Comparison of ENCODE assay signal across 1 cellular context in genomic region chr2:241532733-241533601, GRCh38.
TF ChIP-seq lines count a peak whose summit lies in the region.

No MANE protein-coding gene starts in this region.

TF ChIP-seq in HepG2, 621 proteins besides CTCF, POLR2A, EP300 and RAD21 (continues in another document):
- TF ChIP-seq SNRNP70 (IDR thresholded peaks at IDR 0.05; ENCODE audit: low read depth, low read length) (no peak), MBNL3 (CRISPR knock-in tag; conservative IDR thresholded peaks at IDR 0.05) (no peak), ZBTB44 (CRISPR knock-in tag; IDR thresholded peaks at IDR 0.05) (no peak), ZNF281 (CRISPR knock-in tag; IDR thresholded peaks at IDR 0.05; ENCODE audit: borderline replicate concordance) (no peak), ZNF883 (CRISPR knock-in tag; IDR thresholded peaks at IDR 0.05; ENCODE audit: not compliant biosample characterization) (no peak), MED1 (CRISPR knock-in tag; IDR thresholded peaks at IDR 0.05) (no peak), ZBTB10 (CRISPR knock-in tag; IDR thresholded peaks at IDR 0.05; ENCODE audit: borderline replicate concordance) (no peak), EEA1 (CRISPR knock-in tag; IDR thresholded peaks at IDR 0.05; ENCODE audit: borderline replicate concordance) (no peak), ZNF326 (CRISPR knock-in tag; IDR thresholded peaks at IDR 0.05; ENCODE audit: borderline replicate concordance) (no peak), ZNF724P (CRISPR knock-in tag; IDR thresholded peaks at IDR 0.05; ENCODE audit: borderline replicate concordance) (no peak), DNMT1 (CRISPR knock-in tag; IDR thresholded peaks at IDR 0.05) (no peak), NONO (IDR thresholded peaks at IDR 0.05) (no peak), NONO (CRISPR knock-in tag; conservative IDR thresholded peaks at IDR 0.05) (0 out of 2 replicates have a peak, but pooled peaks have one; percentile 34), KDM3A (CRISPR knock-in tag; IDR thresholded peaks at IDR 0.05; ENCODE audit: low read depth) (0 out of 2 replicates have a peak, but pooled peaks have one; percentile 40), THAP7 (CRISPR knock-in tag; IDR thresholded peaks at IDR 0.05) (0 out of 2 replicates have a peak, but pooled peaks have one; percentile 49), HMGXB3 (CRISPR knock-in tag; IDR thresholded peaks at IDR 0.05; ENCODE audit: borderline replicate concordance) (no peak), ETS1 (CRISPR knock-in tag; IDR thresholded peaks at IDR 0.05) (no peak), ZNF749 (CRISPR knock-in tag; IDR thresholded peaks at IDR 0.05; ENCODE audit: borderline replicate concordance) (no peak), STAT5B (CRISPR knock-in tag; IDR thresholded peaks at IDR 0.05) (no peak), ZBTB46 (CRISPR knock-in tag; IDR thresholded peaks at IDR 0.05; ENCODE audit: borderline replicate concordance) (0 out of 2 replicates have a peak, but pooled peaks have one; percentile 66), MTA1 (CRISPR knock-in tag; IDR thresholded peaks at IDR 0.05; ENCODE audit: borderline replicate concordance) (peak; percentile 77; the same call in 1 of the 2 replicates), ESRRA (CRISPR knock-in tag; IDR thresholded peaks at IDR 0.05; ENCODE audit: low read depth) (no peak), MZF1 (CRISPR knock-in tag; IDR thresholded peaks at IDR 0.05; ENCODE audit: borderline replicate concordance) (no peak), PHB2 (IDR thresholded peaks at IDR 0.05; ENCODE audit: partially characterized antibody) (no peak), RCOR2 (CRISPR knock-in tag; IDR thresholded peaks at IDR 0.05) (no peak), HOXD1 (CRISPR knock-in tag; IDR thresholded peaks at IDR 0.05) (no peak), U2AF1 (optimal IDR thresholded peaks at IDR 0.05; ENCODE audit: low read depth, low read length) (no peak), CHCHD3 (CRISPR knock-in tag; IDR thresholded peaks at IDR 0.05) (no peak), FOXK2 (IDR thresholded peaks at IDR 0.05) (no peak), ZNF772 (CRISPR knock-in tag; IDR thresholded peaks at IDR 0.05) (peak; percentile 62; the same call in 1 of the 2 replicates), ZNF781 (CRISPR knock-in tag; IDR thresholded peaks at IDR 0.05; ENCODE audit: borderline replicate concordance, not compliant biosample characterization) (no peak), ZKSCAN8 (CRISPR knock-in tag; IDR thresholded peaks at IDR 0.05; ENCODE audit: borderline replicate concordance) (no peak), TAF1 (CRISPR knock-in tag; IDR thresholded peaks at IDR 0.05) (no peak), ZNF12 (CRISPR knock-in tag; IDR thresholded peaks at IDR 0.05) (no peak), ZMYM2 (CRISPR knock-in tag; IDR thresholded peaks at IDR 0.05) (0 out of 2 replicates have a peak, but pooled peaks have one; percentile 14), SCMH1 (CRISPR knock-in tag; IDR thresholded peaks at IDR 0.05; ENCODE audit: borderline replicate concordance) (no peak), ZSCAN29 (CRISPR knock-in tag; conservative IDR thresholded peaks at IDR 0.05) (no peak), ZNF24 (IDR thresholded peaks at IDR 0.05) (no peak), MAFK (conservative IDR thresholded peaks at IDR 0.05 in 1 of 2, IDR thresholded peaks at IDR 0.05 in 1 of 2; ENCODE audit: low read length in 2 of 2) (no peak), GATAD1 (CRISPR knock-in tag; IDR thresholded peaks at IDR 0.05) (no peak), BCL6 (CRISPR knock-in tag; IDR thresholded peaks at IDR 0.05) (no peak), HNF1A (IDR thresholded peaks at IDR 0.05; ENCODE audit: low read depth) (no peak), HNF1A (CRISPR knock-in tag; IDR thresholded peaks at IDR 0.05; ENCODE audit: borderline replicate concordance) (0 out of 2 replicates have a peak, but pooled peaks have one; percentile 35), NCOA1 (CRISPR knock-in tag; IDR thresholded peaks at IDR 0.05) (no peak), SP1 (IDR thresholded peaks at IDR 0.05) (no peak), SP1 (CRISPR knock-in tag; IDR thresholded peaks at IDR 0.05) (0 out of 2 replicates have a peak, but pooled peaks have one; percentile 17)
